ENCODE assay signal across 1 cellular context in genomic region chr2:145760781-145761649, GRCh38.
TF ChIP-seq lines count a peak whose summit lies in the region.

No MANE protein-coding gene starts in this region.

TF ChIP-seq in H1, 55 proteins besides CTCF, POLR2A, EP300 and RAD21 (continued from another document):
- TF ChIP-seq SIRT6 (IDR thresholded peaks at IDR 0.05; ENCODE audit: low read length) (no peak), SAP30 (IDR thresholded peaks at IDR 0.05; ENCODE audit: insufficient read depth, insufficient replicate concordance, low read length) (no peak)
TF ChIP-seq in H1: peak in this region for 0.
